In genomic region chr13:73913043-73913740, GRCh38 we compare ENCODE assay signal across 9 cellular contexts.
A peak's percentile ranks its signal among the peaks of the same experiment; 100 is the strongest.
DNase-seq lines count a peak whose midpoint lies in the region; ATAC-seq and TF ChIP-seq lines count a peak whose summit lies in the region.
"Had no signal": no experiment of that assay in that cellular context is flagged by ENCODE, and none has a peak within 500 bp of the region (broad histone marks: within the 10 kb centered on the region; RNA-seq: fewer than 3 reads in every experiment).

No MANE protein-coding gene starts in this region.

- H3K4me3 ChIP-seq in fibroblast of mammary gland (ENCODE audit: control insufficient read depth, low read depth, low read length) (no peak overlapping the region), retinal pigment epithelial cell (ENCODE audit: low read length) (no peak overlapping the region)

- TF ChIP-seq CTCF in fibroblast of mammary gland (conservative IDR thresholded peaks at IDR 0.05; ENCODE audit: control insufficient read depth, insufficient read depth, low read depth, low read length) (no peak), retinal pigment epithelial cell (conservative IDR thresholded peaks at IDR 0.05; ENCODE audit: low read depth, low read length) (no peak)

- intact Hi-C loops in posterior cingulate gyrus (cut with DNase I), result no loop called here

- DNase-seq in fibroblast of mammary gland (ENCODE audit: low read depth) (peak; percentile 59), retinal pigment epithelial cell (ENCODE audit: low read depth) (peak; percentile 17), DMS79 treated with DMSO at 0.1 percent for 48 hours (lab: John Stamatoyannopoulos, UW) (no peak), posterior cingulate gyrus (no peak), NCI-H510A treated with DMSO at 0.1 percent for 48 hours (lab: John Stamatoyannopoulos, UW) (no peak)
- DNase-seq: head of caudate nucleus, substantia nigra had no signal

- ATAC-seq in GM18867 (IDR thresholded peaks at IDR 0.05; ENCODE audit: unreplicated experiment) (peak; percentile 65), HG03354 (IDR thresholded peaks at IDR 0.05; ENCODE audit: poor library complexity, severe bottlenecking, unreplicated experiment) (peak; percentile 45)

Comparison
In these comparisons a context has a peak if more than half of its experiments do, and no peak if none do; other contexts are left out.
1. DNase-seq: peak in fibroblast of mammary gland (single experiment) and retinal pigment epithelial cell (single experiment); none in DMS79 treated with DMSO at 0.1 percent for 48 hours (single experiment), posterior cingulate gyrus (0 of 10) and NCI-H510A treated with DMSO at 0.1 percent for 48 hours (single experiment).